In the genomic region with DNA sequence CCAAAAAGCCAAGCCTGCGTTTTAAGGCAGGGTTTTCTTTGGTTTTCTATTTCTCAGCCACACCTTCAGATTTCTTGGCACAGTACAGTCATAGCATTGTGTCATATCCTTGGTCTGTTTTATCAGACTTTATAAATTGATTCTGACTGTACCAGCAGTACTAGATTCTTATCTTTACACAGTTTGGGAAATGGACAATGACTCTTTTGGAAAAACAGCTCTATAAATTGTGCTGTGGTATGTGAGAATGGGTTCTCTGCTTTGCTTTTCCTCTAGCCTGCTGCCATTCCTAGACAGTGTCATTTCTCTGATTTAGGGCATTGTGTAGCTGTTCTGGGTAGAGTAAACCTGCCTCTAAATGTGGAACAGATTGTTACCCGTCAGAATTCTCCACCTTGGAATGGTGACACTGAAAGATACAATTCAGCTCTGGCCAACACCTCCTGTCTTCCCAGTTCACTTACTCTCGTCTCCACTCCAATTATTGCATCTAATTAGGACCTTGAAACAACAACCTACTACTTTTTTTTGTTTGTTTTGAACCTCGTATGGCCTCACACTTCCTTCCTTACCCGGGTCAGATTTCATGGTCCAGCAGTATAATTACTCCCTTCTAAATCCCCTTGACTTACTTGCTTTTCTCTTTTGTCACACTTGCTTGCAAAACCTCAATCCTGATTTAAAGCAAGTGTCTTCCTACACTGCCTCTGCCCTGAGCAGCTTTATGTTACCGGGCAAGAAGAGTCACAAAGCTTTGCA, we compare ENCODE assay signal across 7 cellular contexts.
A peak's percentile ranks its signal among the peaks of the same experiment; 100 is the strongest.
DNase-seq lines count a peak whose midpoint lies in the region; ATAC-seq and TF ChIP-seq lines count a peak whose summit lies in the region.

No MANE protein-coding gene starts in this region.

- DNase-seq in HT1080 (ENCODE audit: low read depth) (peak; percentile 88), adipocyte (ENCODE audit: low read depth) (peak; percentile 92), hepatic stellate cell (ENCODE audit: low spot score) (peak; percentile 9), thyroid gland (no peak)
- no peak for DNase-seq in activated CD4-positive, alpha-beta T cell treated with anti-CD3 and anti-CD28 coated beads, Interleukin-2, amount 50 U/mL, for 1 hour

- no peak for TF ChIP-seq CTCF in thyroid gland (IDR thresholded peaks at IDR 0.05)

- no peaks in the 10 kb centered on the region for H3K27me3 ChIP-seq in adipocyte (replicated peaks; ENCODE audit: control insufficient read depth, insufficient read depth, low read length)
- no peaks in the 10 kb centered on the region for H3K27me3 ChIP-seq in thyroid gland

- H3K4me3 ChIP-seq in adipocyte (ENCODE audit: low read length) = peak overlapping the region; percentile 51
- no peak overlapping the region for H3K4me3 ChIP-seq in thyroid gland (replicated peaks in 1 of 3)

- no peaks in the 10 kb centered on the region for H3K9me3 ChIP-seq in adipocyte (ENCODE audit: control insufficient read depth, low read length)
- no peaks in the 10 kb centered on the region for H3K9me3 ChIP-seq in thyroid gland

- TF ChIP-seq POLR2A in thyroid gland (IDR thresholded peaks at IDR 0.05) = no peak

- intact Hi-C loops in thyroid gland (cut with DNase I) = no loop called here

- peak overlapping the region; percentile 32 for H3K9ac ChIP-seq in adipocyte (ENCODE audit: low read length)

- H3K27ac ChIP-seq in thyroid gland = peak overlapping the region in 2 of 3 donors; percentile 47 to 60

- H3K4me1 ChIP-seq in adipocyte (ENCODE audit: control insufficient read depth, insufficient read depth, low read length) (peaks cover 19% of the 10 kb centered on the region), thyroid gland (peaks cover 5 to 28% of the 10 kb centered on the region in 2 donors)

- ATAC-seq in HG02623 (IDR thresholded peaks at IDR 0.05; ENCODE audit: unreplicated experiment) (no peak), HG02678 (IDR thresholded peaks at IDR 0.05; ENCODE audit: unreplicated experiment) (no peak)

- H3K36me3 ChIP-seq in adipocyte (ENCODE audit: control insufficient read depth, insufficient read depth, low read length, severe bottlenecking) (no peaks in the 10 kb centered on the region), thyroid gland (no peaks in the 10 kb centered on the region)

- 26 to 27% methylated on average over 6 of the region's 6 CpGs for WGBS in thyroid gland, 2 donors

Comparison
In these comparisons a context has a peak if more than half of its experiments do, and no peak if none do; other contexts are left out.
1. DNase-seq: peak in HT1080 (single experiment), adipocyte (single experiment) and hepatic stellate cell (single experiment); none in thyroid gland (0 of 2) and activated CD4-positive, alpha-beta T cell treated with anti-CD3 and anti-CD28 coated beads, Interleukin-2, amount 50 U/mL, for 1 hour (single experiment).